ENCODE assay signal across 1 cellular context in the genomic region with DNA sequence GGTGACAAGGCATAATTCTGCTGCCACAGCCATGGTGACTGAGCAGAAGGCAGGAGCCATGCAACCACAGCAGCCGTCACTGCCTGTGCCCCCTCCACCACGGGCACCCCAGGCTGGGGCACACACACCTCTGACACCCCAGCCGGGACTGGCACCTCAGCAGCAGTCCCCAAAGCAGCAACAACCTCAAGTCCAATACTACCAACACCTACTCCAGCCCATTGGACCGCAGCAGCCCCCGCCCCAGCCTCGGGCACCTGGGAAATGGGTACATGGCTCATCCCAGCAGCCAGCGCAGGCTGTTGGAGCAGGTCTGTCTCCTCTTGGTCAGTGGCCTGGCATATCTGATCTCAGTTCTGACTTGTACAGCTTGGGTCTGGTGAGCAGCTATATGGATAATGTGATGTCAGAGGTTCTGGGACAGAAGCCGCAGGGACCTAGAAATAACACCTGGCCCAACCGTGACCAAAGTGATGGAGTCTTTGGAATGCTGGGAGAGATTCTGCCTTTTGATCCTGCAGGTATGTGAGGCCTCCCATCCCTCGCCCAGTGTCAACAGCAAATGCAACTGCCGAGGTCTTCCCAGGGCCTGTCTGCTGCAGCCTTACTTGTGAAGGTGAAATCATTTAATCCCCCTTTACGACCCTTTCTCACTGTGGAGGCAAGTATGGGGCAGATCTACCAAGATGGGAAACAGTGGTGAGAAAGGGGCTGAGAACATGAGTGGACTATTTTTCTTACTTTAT.
TF ChIP-seq lines count a peak whose summit lies in the region.

No MANE protein-coding gene starts in this region.

TF ChIP-seq in WTC11, 78 proteins besides CTCF, POLR2A, EP300 and RAD21:
- no peak for TF ChIP-seq MYBL2 (CRISPR knock-in tag; IDR thresholded peaks at IDR 0.05)
- no peak for TF ChIP-seq ELF4 (CRISPR knock-in tag; IDR thresholded peaks at IDR 0.05; ENCODE audit: low read depth)
- TF ChIP-seq, protein P1, sequence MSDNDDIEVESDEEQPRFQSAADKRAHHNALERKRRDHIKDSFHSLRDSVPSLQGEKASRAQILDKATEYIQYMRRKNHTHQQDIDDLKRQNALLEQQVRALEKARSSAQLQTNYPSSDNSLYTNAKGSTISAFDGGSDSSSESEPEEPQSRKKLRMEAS (CRISPR knock-in tag; IDR thresholded peaks at IDR 0.05) = no peak
- TF ChIP-seq, protein P2, sequence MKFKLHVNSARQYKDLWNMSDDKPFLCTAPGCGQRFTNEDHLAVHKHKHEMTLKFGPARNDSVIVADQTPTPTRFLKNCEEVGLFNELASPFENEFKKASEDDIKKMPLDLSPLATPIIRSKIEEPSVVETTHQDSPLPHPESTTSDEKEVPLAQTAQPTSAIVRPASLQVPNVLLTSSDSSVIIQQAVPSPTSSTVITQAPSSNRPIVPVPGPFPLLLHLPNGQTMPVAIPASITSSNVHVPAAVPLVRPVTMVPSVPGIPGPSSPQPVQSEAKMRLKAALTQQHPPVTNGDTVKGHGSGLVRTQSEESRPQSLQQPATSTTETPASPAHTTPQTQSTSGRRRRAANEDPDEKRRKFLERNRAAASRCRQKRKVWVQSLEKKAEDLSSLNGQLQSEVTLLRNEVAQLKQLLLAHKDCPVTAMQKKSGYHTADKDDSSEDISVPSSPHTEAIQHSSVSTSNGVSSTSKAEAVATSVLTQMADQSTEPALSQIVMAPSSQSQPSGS (CRISPR knock-in tag; IDR thresholded peaks at IDR 0.05; ENCODE audit: borderline replicate concordance, low read depth) = no peak
- TF ChIP-seq ZNF232 (CRISPR knock-in tag; IDR thresholded peaks at IDR 0.05) = no peak
- TF ChIP-seq FOXJ3 (CRISPR knock-in tag; IDR thresholded peaks at IDR 0.05; ENCODE audit: borderline replicate concordance) = no peak
- TF ChIP-seq SP1 (CRISPR knock-in tag; conservative IDR thresholded peaks at IDR 0.05) = no peak
- TF ChIP-seq, protein P3, sequence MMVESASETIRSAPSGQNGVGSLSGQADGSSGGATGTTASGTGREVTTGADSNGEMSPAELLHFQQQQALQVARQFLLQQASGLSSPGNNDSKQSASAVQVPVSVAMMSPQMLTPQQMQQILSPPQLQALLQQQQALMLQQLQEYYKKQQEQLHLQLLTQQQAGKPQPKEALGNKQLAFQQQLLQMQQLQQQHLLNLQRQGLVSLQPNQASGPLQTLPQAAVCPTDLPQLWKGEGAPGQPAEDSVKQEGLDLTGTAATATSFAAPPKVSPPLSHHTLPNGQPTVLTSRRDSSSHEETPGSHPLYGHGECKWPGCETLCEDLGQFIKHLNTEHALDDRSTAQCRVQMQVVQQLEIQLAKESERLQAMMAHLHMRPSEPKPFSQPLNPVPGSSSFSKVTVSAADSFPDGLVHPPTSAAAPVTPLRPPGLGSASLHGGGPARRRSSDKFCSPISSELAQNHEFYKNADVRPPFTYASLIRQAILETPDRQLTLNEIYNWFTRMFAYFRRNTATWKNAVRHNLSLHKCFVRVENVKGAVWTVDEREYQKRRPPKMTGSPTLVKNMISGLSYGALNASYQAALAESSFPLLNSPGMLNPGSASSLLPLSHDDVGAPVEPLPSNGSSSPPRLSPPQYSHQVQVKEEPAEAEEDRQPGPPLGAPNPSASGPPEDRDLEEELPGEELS (CRISPR knock-in tag; IDR thresholded peaks at IDR 0.05) = no peak
- no peak for TF ChIP-seq NR1H2 (CRISPR knock-in tag; IDR thresholded peaks at IDR 0.05)
- TF ChIP-seq NFE2L1 (CRISPR knock-in tag; IDR thresholded peaks at IDR 0.05) = no peak
- TF ChIP-seq, protein P4, sequence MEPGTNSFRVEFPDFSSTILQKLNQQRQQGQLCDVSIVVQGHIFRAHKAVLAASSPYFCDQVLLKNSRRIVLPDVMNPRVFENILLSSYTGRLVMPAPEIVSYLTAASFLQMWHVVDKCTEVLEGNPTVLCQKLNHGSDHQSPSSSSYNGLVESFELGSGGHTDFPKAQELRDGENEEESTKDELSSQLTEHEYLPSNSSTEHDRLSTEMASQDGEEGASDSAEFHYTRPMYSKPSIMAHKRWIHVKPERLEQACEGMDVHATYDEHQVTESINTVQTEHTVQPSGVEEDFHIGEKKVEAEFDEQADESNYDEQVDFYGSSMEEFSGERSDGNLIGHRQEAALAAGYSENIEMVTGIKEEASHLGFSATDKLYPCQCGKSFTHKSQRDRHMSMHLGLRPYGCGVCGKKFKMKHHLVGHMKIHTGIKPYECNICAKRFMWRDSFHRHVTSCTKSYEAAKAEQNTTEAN (CRISPR knock-in tag; IDR thresholded peaks at IDR 0.05) = no peak
- no peak for TF ChIP-seq TEAD1 (CRISPR knock-in tag; IDR thresholded peaks at IDR 0.05)
- TF ChIP-seq GRHL2 (CRISPR knock-in tag; IDR thresholded peaks at IDR 0.05; ENCODE audit: insufficient replicate concordance, severe bottlenecking) = no peak
- TF ChIP-seq ZBTB21 (CRISPR knock-in tag; IDR thresholded peaks at IDR 0.05; ENCODE audit: borderline replicate concordance) = no peak
- TF ChIP-seq, protein P5, sequence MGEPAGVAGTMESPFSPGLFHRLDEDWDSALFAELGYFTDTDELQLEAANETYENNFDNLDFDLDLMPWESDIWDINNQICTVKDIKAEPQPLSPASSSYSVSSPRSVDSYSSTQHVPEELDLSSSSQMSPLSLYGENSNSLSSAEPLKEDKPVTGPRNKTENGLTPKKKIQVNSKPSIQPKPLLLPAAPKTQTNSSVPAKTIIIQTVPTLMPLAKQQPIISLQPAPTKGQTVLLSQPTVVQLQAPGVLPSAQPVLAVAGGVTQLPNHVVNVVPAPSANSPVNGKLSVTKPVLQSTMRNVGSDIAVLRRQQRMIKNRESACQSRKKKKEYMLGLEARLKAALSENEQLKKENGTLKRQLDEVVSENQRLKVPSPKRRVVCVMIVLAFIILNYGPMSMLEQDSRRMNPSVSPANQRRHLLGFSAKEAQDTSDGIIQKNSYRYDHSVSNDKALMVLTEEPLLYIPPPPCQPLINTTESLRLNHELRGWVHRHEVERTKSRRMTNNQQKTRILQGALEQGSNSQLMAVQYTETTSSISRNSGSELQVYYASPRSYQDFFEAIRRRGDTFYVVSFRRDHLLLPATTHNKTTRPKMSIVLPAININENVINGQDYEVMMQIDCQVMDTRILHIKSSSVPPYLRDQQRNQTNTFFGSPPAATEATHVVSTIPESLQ (CRISPR knock-in tag; IDR thresholded peaks at IDR 0.05) = no peak
- TF ChIP-seq ZNF138 (CRISPR knock-in tag; conservative IDR thresholded peaks at IDR 0.05) = no peak
